In genomic region chr4:183659919-183660318, GRCh38 we compare ENCODE assay signal across 8 cellular contexts. TPM values are rescaled to one million over a fixed set of nuclear protein-coding genes. Genes with fewer than 3 reads are reported as not detected.
DNase-seq lines count a peak whose midpoint lies in the region; ATAC-seq and TF ChIP-seq lines count a peak whose summit lies in the region.

No MANE protein-coding gene starts in this region.

- H3K4me3 ChIP-seq in right cardiac atrium (ENCODE audit: low read length) (peak overlapping the region; percentile 94), smooth muscle cell (peak overlapping the region; percentile 86)

- H3K27me3 Mint-ChIP-seq in T-helper 2 cell treated with Interferon-gamma antibody and Interleukin-4, amounts not matched to agents 5 μg/mL and 100 μg/mL, for 36 hours (ENCODE audit: low read depth) = no peaks in the 10 kb centered on the region

- H3K36me3 ChIP-seq in smooth muscle cell (ENCODE audit: low read depth) = no peaks in the 10 kb centered on the region

- ATAC-seq in right cardiac atrium (no peak), GM19035 (IDR thresholded peaks at IDR 0.05; ENCODE audit: unreplicated experiment) (no peak)

- H3K9me3 ChIP-seq in right cardiac atrium (ENCODE audit: control insufficient read depth, low read length) (no peaks in the 10 kb centered on the region), smooth muscle cell (replicated peaks; ENCODE audit: low read depth) (no peaks in the 10 kb centered on the region)

- peak overlapping the region; percentile 88 for H3K9ac ChIP-seq in smooth muscle cell (ENCODE audit: low read depth)

- H3K27me3 ChIP-seq in right cardiac atrium (ENCODE audit: control insufficient read depth, insufficient read depth) = no peaks in the 10 kb centered on the region
- H3K27me3 ChIP-seq in smooth muscle cell (ENCODE audit: low read depth) = no peaks in the 10 kb centered on the region

- no peaks in the 10 kb centered on the region for H3K9me3 Mint-ChIP-seq in T-helper 2 cell treated with Interferon-gamma antibody and Interleukin-4, amounts not matched to agents 5 μg/mL and 100 μg/mL, for 36 hours

- peaks cover 1% of the 10 kb centered on the region for H3K4me1 ChIP-seq in right cardiac atrium (ENCODE audit: control insufficient read depth, insufficient read depth, low read length)
- H3K4me1 ChIP-seq in smooth muscle cell (ENCODE audit: low read depth) = peaks cover 15% of the 10 kb centered on the region

- peaks cover 17% of the 10 kb centered on the region for H4K20me1 ChIP-seq in smooth muscle cell (ENCODE audit: low read depth)

- peak; percentile 47 for DNase-seq in SIG-M5 treated with dmso at 0.1 percent for 504 hours (lab: John Stamatoyannopoulos, UW; ENCODE audit: unreplicated experiment)
- no peak for DNase-seq in SIG-M5 (lab: John Stamatoyannopoulos, UW)
- no peak for DNase-seq in T-helper 2 cell treated with Interferon-gamma antibody and Interleukin-4, amounts not matched to agents 5 μg/mL and 100 μg/mL, for 36 hours (ENCODE audit: low spot score)
- no peak for DNase-seq in right cardiac atrium
- no peak for DNase-seq in smooth muscle cell (lab: John Stamatoyannopoulos, UW; ENCODE audit: unreplicated experiment)
- no peak for DNase-seq in iPS-NIHi7 (ENCODE audit: extremely low spot score)
- DNase-seq in central memory CD4-positive, alpha-beta T cell = no peak

- peak overlapping the region; percentile 96 for H3K4me2 ChIP-seq in smooth muscle cell

- no peak for TF ChIP-seq CTCF in smooth muscle cell (IDR thresholded peaks at IDR 0.05; ENCODE audit: borderline replicate concordance, insufficient read depth, poor library complexity, severe bottlenecking)

- peak overlapping the region; percentile 85 for H2AFZ ChIP-seq in smooth muscle cell (ENCODE audit: low read depth)

- H3F3A ChIP-seq in smooth muscle cell (ENCODE audit: low read depth) = no peaks in the 10 kb centered on the region

- H3K27ac ChIP-seq in right cardiac atrium (ENCODE audit: low read length) (no peak overlapping the region), smooth muscle cell (ENCODE audit: low read depth) (peak overlapping the region; percentile 81)

- peaks cover 63% of the 10 kb centered on the region for H3K79me2 ChIP-seq in smooth muscle cell (ENCODE audit: low read depth)

- peak overlapping the region; percentile 88 for H3K4me3 Mint-ChIP-seq in T-helper 2 cell treated with Interferon-gamma antibody and Interleukin-4, amounts not matched to agents 5 μg/mL and 100 μg/mL, for 36 hours

- peak overlapping the region; percentile 86 for H3K27ac Mint-ChIP-seq in T-helper 2 cell treated with Interferon-gamma antibody and Interleukin-4, amounts not matched to agents 5 μg/mL and 100 μg/mL, for 36 hours

- 4% methylated on average over 10 of the region's 10 CpGs for WGBS in right cardiac atrium
- WGBS in smooth muscle cell (ENCODE audit: low lambda C conversion rate) = 20% methylated on average over 10 of the region's 10 CpGs

- H3K36me3 Mint-ChIP-seq in T-helper 2 cell treated with Interferon-gamma antibody and Interleukin-4, amounts not matched to agents 5 μg/mL and 100 μg/mL, for 36 hours (ENCODE audit: low read depth) = peaks cover 12% of the 10 kb centered on the region

- H3K4me1 Mint-ChIP-seq in T-helper 2 cell treated with Interferon-gamma antibody and Interleukin-4, amounts not matched to agents 5 μg/mL and 100 μg/mL, for 36 hours (ENCODE audit: low read depth) = peaks cover 24% of the 10 kb centered on the region

- intact Hi-C loops in right cardiac atrium (cut with DNase I) = no loop called here

RNA-seq across cellular contexts. Expression of gene TRAPPC11, which starts 0.8 kb away (rescaled TPM):
- 10 to 100 TPM; 18.6 to 21.4 (median 20.5) TPM for total RNA-seq in right cardiac atrium
- 12.6 TPM for polyA plus RNA-seq in right cardiac atrium
- total RNA-seq in smooth muscle cell = 41.0 and 56.5 TPM in 2 replicates
- polyA plus RNA-seq in smooth muscle cell = 12.4 and 15.5 TPM in 2 replicates

RNA-seq across cellular contexts. Expression of gene RWDD4, which starts 0.9 kb away (rescaled TPM):
- total RNA-seq in right cardiac atrium (10 to 100 TPM; 15.9 to 21.4 (median 18.2) TPM), smooth muscle cell (25.1 and 28.1 TPM in 2 replicates)
- polyA plus RNA-seq in right cardiac atrium (14.2 TPM), smooth muscle cell (20.0 and 23.6 TPM in 2 replicates)
